ENCODE assay signal across 8 cellular contexts in genomic region chr15:31392761-31393401, GRCh38.
DNase-seq lines count a peak whose midpoint lies in the region; ATAC-seq lines count a peak whose summit lies in the region.

No MANE protein-coding gene starts in this region.

- H3K4me3 ChIP-seq in BLaER1 treated with 17β-estradiol and CSF1 and Interleukin-3, amounts not matched to agents 10 nM and 100 nM = peak overlapping the region; percentile 51 to 73 (median 65)
- peak overlapping the region; percentile 89 for H3K4me3 ChIP-seq in HUES48 (ENCODE audit: low read depth, low read length)
- peak overlapping the region; percentile 20 to 21 for H3K4me3 ChIP-seq in muscle layer of colon (ENCODE audit: low read depth in 1 of 2, low read length in 2 of 2)

- peaks cover 15 to 38% (median 23%) of the 10 kb centered on the region in 11 experiments for H3K27me3 ChIP-seq in BLaER1 treated with 17β-estradiol and CSF1 and Interleukin-3, amounts not matched to agents 10 nM and 100 nM
- peaks cover 28% of the 10 kb centered on the region for H3K27me3 ChIP-seq in HUES48 (ENCODE audit: control insufficient read depth, insufficient read depth, low read length)
- no peaks in the 10 kb centered on the region for H3K27me3 ChIP-seq in muscle layer of colon (ENCODE audit: control insufficient read depth in 1 of 2, insufficient read depth in 2 of 2, low read length in 2 of 2)

- DNase-seq in COR-L47 (lab: John Stamatoyannopoulos, UW) = no peak
- DNase-seq in NCI-H748 (lab: John Stamatoyannopoulos, UW; ENCODE audit: unreplicated experiment) = no peak
- no peak for DNase-seq in NCI-H187 (lab: John Stamatoyannopoulos, UW)

- H3K4me1 ChIP-seq in BLaER1 treated with 17β-estradiol and CSF1 and Interleukin-3, amounts not matched to agents 10 nM and 100 nM = peaks cover 16 to 48% (median 35%) of the 10 kb centered on the region in 10 experiments
- H3K4me1 ChIP-seq in HUES48 (ENCODE audit: control insufficient read depth, insufficient read depth, low read length) = peaks cover 12% of the 10 kb centered on the region
- peaks cover 10% of the 10 kb centered on the region for H3K4me1 ChIP-seq in muscle layer of colon (ENCODE audit: insufficient read depth, low read length)

- no peaks in the 10 kb centered on the region for H3K36me3 ChIP-seq in BLaER1 treated with 17β-estradiol and CSF1 and Interleukin-3, amounts not matched to agents 10 nM and 100 nM
- H3K36me3 ChIP-seq in HUES48 (ENCODE audit: control insufficient read depth, insufficient read depth, low read length) = no peaks in the 10 kb centered on the region
- no peaks in the 10 kb centered on the region for H3K36me3 ChIP-seq in muscle layer of colon (ENCODE audit: insufficient read depth, low read length)

- peak overlapping the region; percentile 83 to 100 (median 99) for H3K4me2 ChIP-seq in BLaER1 treated with 17β-estradiol and CSF1 and Interleukin-3, amounts not matched to agents 10 nM and 100 nM

- no peak overlapping the region for H3K27ac ChIP-seq in BLaER1 treated with 17β-estradiol and CSF1 and Interleukin-3, amounts not matched to agents 10 nM and 100 nM
- H3K27ac ChIP-seq in HUES48 (ENCODE audit: low read depth, low read length) (no peak overlapping the region), cingulate gyrus (ENCODE audit: low read depth, low read length) (peak overlapping the region; percentile 7), muscle layer of colon (ENCODE audit: low read depth, low read length) (peak overlapping the region; percentile 52)

- H3K9me3 ChIP-seq in BLaER1 treated with 17β-estradiol and CSF1 and Interleukin-3, amounts not matched to agents 10 nM and 100 nM (replicated peaks in 1 of 11) = peaks cover 0 to 11% (median 4%) of the 10 kb centered on the region in 11 experiments; a peak in 8 of 22 replicates
- H3K9me3 ChIP-seq in HUES48 (ENCODE audit: control insufficient read depth, insufficient read depth, low read length) (no peaks in the 10 kb centered on the region), muscle layer of colon (ENCODE audit: low read length) (no peaks in the 10 kb centered on the region)

- peak overlapping the region in 10 of 11 experiments; percentile 17 to 68 (median 52); a peak in 16 of 22 replicates for H3K9ac ChIP-seq in BLaER1 treated with 17β-estradiol and CSF1 and Interleukin-3, amounts not matched to agents 10 nM and 100 nM
- H3K9ac ChIP-seq in HUES48 (ENCODE audit: low read depth, low read length) (no peak overlapping the region), muscle layer of colon (ENCODE audit: low read length) (no peak overlapping the region)

- H4K20me1 ChIP-seq in BLaER1 treated with 17β-estradiol and CSF1 and Interleukin-3, amounts not matched to agents 10 nM and 100 nM = peaks cover 0 to 4% (median 0%) of the 10 kb centered on the region in 11 experiments; a peak in 1 of 22 replicates

- ATAC-seq in GM19438 (IDR thresholded peaks at IDR 0.05; ENCODE audit: low read depth, unreplicated experiment) = peak; percentile 46

Comparison
In these comparisons a context has a peak if more than half of its experiments do, and no peak if none do; other contexts are left out.
1. H3K27ac ChIP-seq: peak in cingulate gyrus (single experiment) and muscle layer of colon (single experiment); none in BLaER1 treated with 17β-estradiol and CSF1 and Interleukin-3, amounts not matched to agents 10 nM and 100 nM (0 of 11) and HUES48 (single experiment).
2. H3K4me3 ChIP-seq: peak in every context shown above with its lines; median percentile 89 in HUES48; 65 in BLaER1 treated with 17β-estradiol and CSF1 and Interleukin-3, amounts not matched to agents 10 nM and 100 nM; 20 in muscle layer of colon.
3. H3K9ac ChIP-seq: peak in BLaER1 treated with 17β-estradiol and CSF1 and Interleukin-3, amounts not matched to agents 10 nM and 100 nM (10 of 11); none in HUES48 (single experiment) and muscle layer of colon (single experiment).